ENCODE assay signal across 21 cellular contexts in the genomic region with DNA sequence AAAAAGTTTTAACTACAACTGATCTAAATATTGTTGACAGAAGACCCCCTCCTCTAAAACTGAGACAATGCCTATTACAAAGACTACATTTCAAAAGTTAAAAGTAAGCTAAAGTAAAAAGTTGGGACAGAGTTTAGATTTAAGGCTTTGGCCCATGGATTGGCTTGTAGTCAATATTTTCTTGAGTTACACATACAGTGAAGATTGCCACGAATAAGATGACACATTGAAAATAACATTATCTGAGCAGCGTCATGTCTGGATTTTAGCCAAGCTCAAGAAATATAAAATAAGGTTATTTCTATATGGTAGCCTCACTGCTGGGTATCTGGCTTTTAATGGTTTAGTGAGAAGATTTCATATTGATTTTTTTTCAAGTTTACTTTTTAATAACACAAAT.
"Had no signal": no experiment of that assay in that cellular context is flagged by ENCODE, and none has a peak within 500 bp of the region (broad histone marks: within the 10 kb centered on the region; RNA-seq: fewer than 3 reads in every experiment).

No MANE protein-coding gene starts in this region.

- H3K27ac Mint-ChIP-seq: endodermal cell; naive thymus-derived CD4-positive, alpha-beta T cell; stimulated activated memory B cell treated with anti-CD40 and anti-IgM and Interleukin-4, amounts not matched to agents 10 μg/mL and 1 μg/mL and 100 μg/mL, for 72 hours; stimulated activated naive CD8-positive, alpha-beta T cell treated with anti-CD3 and anti-CD28 coated beads, Interleukin-15, Interleukin-2, amounts not matched to agents 100 ng/mL and 50 ng/mL, for 24 hours had no signal

- H3K27me3 Mint-ChIP-seq: stimulated activated memory B cell treated with anti-CD40 and anti-IgM and Interleukin-4, amounts not matched to agents 10 μg/mL and 1 μg/mL and 100 μg/mL, for 72 hours had no signal

- H3K27ac ChIP-seq: coronary artery, hepatocyte, parathyroid adenoma, prostate gland, spleen, tibial artery, upper lobe of left lung, uterus had no signal

- H2AFZ ChIP-seq: hepatocyte, parathyroid adenoma had no signal

- H3K36me3 Mint-ChIP-seq: stimulated activated memory B cell treated with anti-CD40 and anti-IgM and Interleukin-4, amounts not matched to agents 10 μg/mL and 1 μg/mL and 100 μg/mL, for 72 hours had no signal

- H3K4me1 Mint-ChIP-seq: stimulated activated memory B cell treated with anti-CD40 and anti-IgM and Interleukin-4, amounts not matched to agents 10 μg/mL and 1 μg/mL and 100 μg/mL, for 72 hours had no signal

- H3K27me3 ChIP-seq: hepatocyte, spleen, tibial artery, upper lobe of left lung, uterus had no signal

- H3K4me3 ChIP-seq: coronary artery, hepatocyte, prostate gland, spleen, tibial artery, upper lobe of left lung, uterus had no signal

- H3K9ac ChIP-seq: parathyroid adenoma had no signal

- H3K4me3 Mint-ChIP-seq: endodermal cell; naive thymus-derived CD4-positive, alpha-beta T cell; stimulated activated memory B cell treated with anti-CD40 and anti-IgM and Interleukin-4, amounts not matched to agents 10 μg/mL and 1 μg/mL and 100 μg/mL, for 72 hours; stimulated activated naive CD8-positive, alpha-beta T cell treated with anti-CD3 and anti-CD28 coated beads, Interleukin-15, Interleukin-2, amounts not matched to agents 100 ng/mL and 50 ng/mL, for 24 hours had no signal

- H3K4me1 ChIP-seq: parathyroid adenoma, prostate gland, spleen, upper lobe of left lung had no signal

- DNase-seq: effector CD4-positive, alpha-beta T cell; endodermal cell; erythroblast; foreskin melanocyte; head of caudate nucleus; naive thymus-derived CD4-positive, alpha-beta T cell; retina; spleen; stimulated activated CD4-positive, alpha-beta T cell treated with anti-CD3 and anti-CD28 coated beads, Interleukin-15, amount 100 ng/mL, for 24 hours; stimulated activated CD4-positive, alpha-beta T cell treated with anti-CD3 and anti-CD28 coated beads, Interleukin-1b, Interleukin-23, amount 100 ng/mL, for 48 hours; stimulated activated CD4-positive, alpha-beta T cell treated with anti-CD3 and anti-CD28 coated beads, Interleukin-4, amount 100 ng/mL, for 24 hours; tibial artery; upper lobe of left lung; uterus had no signal

- H3K4me2 ChIP-seq: hepatocyte had no signal

- H3K36me3 ChIP-seq: prostate gland, spleen, tibial artery, upper lobe of left lung, uterus had no signal

- H3K79me2 ChIP-seq: hepatocyte, parathyroid adenoma had no signal

- ATAC-seq: naive thymus-derived CD4-positive, alpha-beta T cell; sciatic nerve; stimulated activated memory B cell treated with anti-CD40 and anti-IgM and Interleukin-4, amounts not matched to agents 10 μg/mL and 1 μg/mL and 100 μg/mL, for 72 hours had no signal

- H3K9me3 ChIP-seq: prostate gland, tibial artery had no signal
